29 cellular contexts compared by ENCODE assay signal in genomic region chr19:1379126-1379905, GRCh38.
"Had no signal": no experiment of that assay in that cellular context is flagged by ENCODE, and none has a peak within 500 bp of the region (broad histone marks: within the 10 kb centered on the region; RNA-seq: fewer than 3 reads in every experiment).

No MANE protein-coding gene starts in this region.

- ATAC-seq: activated CD4-positive, alpha-beta T cell treated with anti-CD3 and anti-CD28 coated beads for 36 hours; activated CD8-positive, alpha-beta T cell treated with anti-CD3 and anti-CD28 coated beads, Interleukin-2, amount 10 ng/mL, durations not matched to agents 7 days and 5 days; activated naive CD8-positive, alpha-beta T cell treated with anti-CD3 and anti-CD28 coated beads, Interleukin-2, amount 50 U/mL, for 24 hours; activated T-cell treated with anti-CD3 and anti-CD28 coated beads, Interleukin-2, amount 50 U/mL, for 4 hours had no signal

- H3K27me3 Mint-ChIP-seq: activated naive CD8-positive, alpha-beta T cell had no signal

- H3K9me3 Mint-ChIP-seq: activated CD4-positive, alpha-beta T cell treated with anti-CD3 and anti-CD28 coated beads, Interleukin-2, amount 10 ng/mL, durations not matched to agents 7 days and 5 days; activated naive CD8-positive, alpha-beta T cell treated with anti-CD3 and anti-CD28 coated beads, Interleukin-2, amount 50 U/mL, for 24 hours; activated T-cell treated with anti-CD3 and anti-CD28 coated beads, Interleukin-2, amount 50 U/mL, for 4 hours had no signal

- H3K36me3 Mint-ChIP-seq: activated naive CD8-positive, alpha-beta T cell had no signal

- H2AFZ ChIP-seq: PC-9 had no signal

- H3K4me3 ChIP-seq: MG63, PC-9, SJCRH30, SK-N-MC had no signal

- H3K4me2 ChIP-seq: PC-9 had no signal

- H3K27ac ChIP-seq: PC-9, SJCRH30, SK-N-MC, WERI-Rb-1 had no signal

- H3K4me3 Mint-ChIP-seq: activated CD4-positive, alpha-beta T cell treated with anti-CD3 and anti-CD28 coated beads for 36 hours; activated CD4-positive, alpha-beta T cell treated with anti-CD3 and anti-CD28 coated beads, Interleukin-2, amount 10 ng/mL, durations not matched to agents 7 days and 5 days; activated CD8-positive, alpha-beta T cell treated with anti-CD3 and anti-CD28 coated beads, Interleukin-2, amount 10 ng/mL, durations not matched to agents 7 days and 5 days; activated naive CD4-positive, alpha-beta T cell treated with anti-CD3 and anti-CD28 coated beads, Interleukin-2, amount 10 ng/mL, durations not matched to agents 7 days and 5 days; activated naive CD8-positive, alpha-beta T cell; activated naive CD8-positive, alpha-beta T cell treated with anti-CD3 and anti-CD28 coated beads, Interleukin-2, amount 50 U/mL, for 24 hours; activated T-cell treated with anti-CD3 and anti-CD28 coated beads, Interleukin-2, amount 50 U/mL, for 4 hours; brain had no signal

- H3K9me3 ChIP-seq: MG63, SJCRH30 had no signal

- H3K27ac Mint-ChIP-seq: activated CD4-positive, alpha-beta T cell treated with anti-CD3 and anti-CD28 coated beads for 36 hours; activated CD4-positive, alpha-beta T cell treated with anti-CD3 and anti-CD28 coated beads, Interleukin-2, amount 10 ng/mL, durations not matched to agents 7 days and 5 days; activated CD8-positive, alpha-beta T cell treated with anti-CD3 and anti-CD28 coated beads, Interleukin-2, amount 10 ng/mL, durations not matched to agents 7 days and 5 days; activated naive CD4-positive, alpha-beta T cell treated with anti-CD3 and anti-CD28 coated beads, Interleukin-2, amount 10 ng/mL, durations not matched to agents 7 days and 5 days; activated naive CD8-positive, alpha-beta T cell; activated naive CD8-positive, alpha-beta T cell treated with anti-CD3 and anti-CD28 coated beads, Interleukin-2, amount 50 U/mL, for 24 hours had no signal

- H3K27me3 ChIP-seq: MG63, SJCRH30 had no signal

- DNase-seq: activated CD4-positive, alpha-beta T cell treated with anti-CD3 and anti-CD28 coated beads for 36 hours; activated CD4-positive, alpha-beta T cell treated with anti-CD3 and anti-CD28 coated beads, Interleukin-2, amount 10 ng/mL, durations not matched to agents 7 days and 5 days; activated CD4-positive, alpha-beta T cell treated with anti-CD3 and anti-CD28 coated beads, Interleukin-2, amount 50 U/mL, for 48 hours; activated CD8-positive, alpha-beta T cell treated with anti-CD3 and anti-CD28 coated beads, Interleukin-2, amount 10 ng/mL, durations not matched to agents 7 days and 5 days; activated effector memory CD4-positive, alpha-beta T cell treated with Interleukin-2 at 50 U/mL for 16 hours; activated naive CD4-positive, alpha-beta T cell treated with anti-CD3 and anti-CD28 coated beads, Interleukin-2, amount 10 ng/mL, durations not matched to agents 7 days and 5 days; activated naive CD8-positive, alpha-beta T cell treated with anti-CD3 and anti-CD28 coated beads, Interleukin-2, amount 50 U/mL, for 24 hours; activated T-cell treated with anti-CD3 and anti-CD28 coated beads for 4 hours; activated T-cell treated with anti-CD3 and anti-CD28 coated beads, Interleukin-2, amount 50 U/mL, for 4 hours; anterior cingulate cortex; central memory CD4-positive, alpha-beta T cell; Kasumi-1; KG1; MG63; NCI-H1048; NCI-H1105 treated with DMSO at 0.1 percent for 48 hours; NCI-H1436; NCI-H1694; NCI-H1930; NCI-H345; NCI-H524 treated with DMSO at 0.1 percent for 48 hours; PC-9; SHP77; T1000; WERI-Rb-1 had no signal

- H3K36me3 ChIP-seq: MG63 had no signal
